8 cellular contexts compared by ENCODE assay signal in genomic region chr1:29124366-29125236, GRCh38. TPM values are rescaled to one million over a fixed set of nuclear protein-coding genes. Genes with fewer than 3 reads are reported as not detected.
DNase-seq lines count a peak whose midpoint lies in the region; ATAC-seq lines count a peak whose summit lies in the region.

No MANE protein-coding gene starts in this region.

- WGBS in esophagus, 2 donors: 1 to 5% methylated on average over 45 to 85 of the region's 85 CpGs

- peak; percentile 58 for ATAC-seq in stimulated activated naive CD8-positive, alpha-beta T cell treated with anti-CD3 and anti-CD28 coated beads, Interleukin-15, Interleukin-2, amounts not matched to agents 100 U/mL and 50 U/mL, for 24 hours

- peak overlapping the region; percentile 85 to 87 for H3K27ac ChIP-seq in esophagus (ENCODE audit: low read depth in 2 of 2, low read length in 1 of 2)

- DNase-seq in EH (ENCODE audit: low read depth) (peak; percentile 85), NCI-H226 (peak; percentile 77), activated T-cell treated with anti-CD3 and anti-CD28 coated beads for 4 hours (peak; percentile 38), myocyte (ENCODE audit: low read depth) (peak; percentile 47), NCI-H1436 treated with DMSO at 0.1 percent for 48 hours (lab: John Stamatoyannopoulos, UW) (no peak), NCI-H2171 (lab: John Stamatoyannopoulos, UW) (no peak)
- DNase-seq in stimulated activated naive CD8-positive, alpha-beta T cell treated with anti-CD3 and anti-CD28 coated beads, Interleukin-15, Interleukin-2, amounts not matched to agents 100 U/mL and 50 U/mL, for 24 hours: peak; percentile 79

- peaks cover 0 to 7% of the 10 kb centered on the region in 2 donors for H3K27me3 ChIP-seq in esophagus (ENCODE audit: control insufficient read depth in 1 of 2, insufficient read depth in 2 of 2, low read length in 2 of 2)

- H3K4me3 ChIP-seq in esophagus (ENCODE audit: low read depth in 1 of 2, low read length in 2 of 2): peak overlapping the region; percentile 48 to 50

- H3K4me1 ChIP-seq in esophagus (ENCODE audit: control insufficient read depth in 2 of 2, insufficient read depth in 2 of 2, low read length in 1 of 2): peaks cover 0 to 14% of the 10 kb centered on the region in 2 donors

- no peaks in the 10 kb centered on the region for H3K9me3 ChIP-seq in esophagus (ENCODE audit: control insufficient read depth in 2 of 2, insufficient read depth in 1 of 2, low read depth in 1 of 2, low read length in 1 of 2)

- H3K36me3 ChIP-seq in esophagus (ENCODE audit: control insufficient read depth in 2 of 2, insufficient read depth in 2 of 2, low read length in 1 of 2): peaks cover 0 to 2% of the 10 kb centered on the region in 2 donors

RNA-seq across cellular contexts. Expression of gene TMEM200B, which starts 0.9 kb away (rescaled TPM):
- 1 to 10 TPM; 2.1 to 3.9 TPM for polyA plus RNA-seq in esophagus
- 0.10 and 0.29 TPM in 2 replicates for total RNA-seq in myocyte
- 0.10 TPM for polyA plus RNA-seq in myocyte (2012)

RNA-seq across cellular contexts. Expression of gene SRSF4, which starts 57.1 kb away (rescaled TPM):
- 10 to 100 TPM; 50.8 to 71.0 TPM for polyA plus RNA-seq in esophagus
- 56.7 and 62.4 TPM in 2 replicates for total RNA-seq in myocyte
- 59.6 TPM for polyA plus RNA-seq in myocyte (2012)

Comparison
In these comparisons a context has a peak if more than half of its experiments do, and no peak if none do; other contexts are left out.
1. DNase-seq: peak in EH (single experiment), NCI-H226 (single experiment), activated T-cell treated with anti-CD3 and anti-CD28 coated beads for 4 hours (single experiment), myocyte (single experiment) and stimulated activated naive CD8-positive, alpha-beta T cell treated with anti-CD3 and anti-CD28 coated beads, Interleukin-15, Interleukin-2, amounts not matched to agents 100 U/mL and 50 U/mL, for 24 hours (single experiment); none in NCI-H1436 treated with DMSO at 0.1 percent for 48 hours (single experiment) and NCI-H2171 (single experiment).